Comparison of ENCODE assay signal across 1 cellular context in the genomic region with DNA sequence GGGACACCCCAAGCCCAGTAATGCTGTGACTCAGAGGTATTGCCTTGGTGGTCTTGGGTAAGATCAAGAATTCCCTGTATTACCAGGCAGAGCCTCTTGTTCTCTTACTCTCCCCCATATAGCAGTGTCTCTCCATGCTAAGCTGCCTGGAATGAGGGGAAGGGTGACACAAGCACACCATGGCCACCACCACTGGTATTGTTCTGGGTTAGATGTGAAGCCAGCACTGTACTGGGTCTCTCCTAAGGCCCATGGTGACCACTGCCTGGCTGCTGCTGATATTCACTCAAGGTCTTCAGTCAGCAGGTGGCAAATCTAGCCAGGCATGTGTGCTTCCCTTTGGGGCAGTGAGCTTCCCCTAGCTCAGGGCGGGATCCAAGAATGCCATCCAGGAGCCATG.
TF ChIP-seq lines count a peak whose summit lies in the region.

No MANE protein-coding gene starts in this region.

TF ChIP-seq in IMR-90, 13 proteins besides CTCF, POLR2A, EP300 and RAD21 (continued from another document):
- TF ChIP-seq RFX5 (IDR thresholded peaks at IDR 0.05; ENCODE audit: low read depth, low read length) (no peak), NFE2L2 (IDR thresholded peaks at IDR 0.05; ENCODE audit: low read depth, low read length) (no peak)
- TF ChIP-seq, protein P1, sequence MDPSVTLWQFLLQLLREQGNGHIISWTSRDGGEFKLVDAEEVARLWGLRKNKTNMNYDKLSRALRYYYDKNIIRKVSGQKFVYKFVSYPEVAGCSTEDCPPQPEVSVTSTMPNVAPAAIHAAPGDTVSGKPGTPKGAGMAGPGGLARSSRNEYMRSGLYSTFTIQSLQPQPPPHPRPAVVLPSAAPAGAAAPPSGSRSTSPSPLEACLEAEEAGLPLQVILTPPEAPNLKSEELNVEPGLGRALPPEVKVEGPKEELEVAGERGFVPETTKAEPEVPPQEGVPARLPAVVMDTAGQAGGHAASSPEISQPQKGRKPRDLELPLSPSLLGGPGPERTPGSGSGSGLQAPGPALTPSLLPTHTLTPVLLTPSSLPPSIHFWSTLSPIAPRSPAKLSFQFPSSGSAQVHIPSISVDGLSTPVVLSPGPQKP (IDR thresholded peaks at IDR 0.05; ENCODE audit: borderline replicate concordance, low read depth, low read length): no peak
